34 cellular contexts compared by ENCODE assay signal in genomic region chr5:59061377-59061776, GRCh38.
A peak's percentile ranks its signal among the peaks of the same experiment; 100 is the strongest.
DNase-seq lines count a peak whose midpoint lies in the region; ATAC-seq and TF ChIP-seq lines count a peak whose summit lies in the region.
"Had no signal": no experiment of that assay in that cellular context is flagged by ENCODE, and none has a peak within 500 bp of the region (broad histone marks: within the 10 kb centered on the region; RNA-seq: fewer than 3 reads in every experiment).

No MANE protein-coding gene starts in this region.

- H3K9me3 ChIP-seq in PC-9 (ENCODE audit: insufficient read depth, low read depth) = no peaks in the 10 kb centered on the region
- H3K9me3 ChIP-seq: esophagus muscularis mucosa, gastrocnemius medialis, Peyer's patch, stomach, thyroid gland had no signal

- CTCF ChIA-PET in PC-9 (lab: Charles Lee) = no interaction called here

- peaks cover 8% of the 10 kb centered on the region for H3K36me3 Mint-ChIP-seq in type B pancreatic cell
- H3K36me3 Mint-ChIP-seq: activated naive CD8-positive, alpha-beta T cell; naive thymus-derived CD8-positive, alpha-beta T cell had no signal

- BruUV-seq in PC-9 (replicated peaks; lab: Mats Ljungman, UMichigan) = no TSS peak

- H3K4me3 Mint-ChIP-seq in type B pancreatic cell = no peak overlapping the region
- H3K4me3 Mint-ChIP-seq: activated CD8-positive, alpha-beta T cell treated with anti-CD3 and anti-CD28 coated beads for 36 hours; activated naive CD8-positive, alpha-beta T cell; CD4-positive, alpha-beta T cell; H9; naive thymus-derived CD8-positive, alpha-beta T cell had no signal

- 0 out of 2 replicates have a peak, but pooled peaks cover 3% of the 10 kb centered on the region for H4K20me1 ChIP-seq in PC-9 (ENCODE audit: insufficient read depth)

- DNase-seq in NCI-H1417 (lab: John Stamatoyannopoulos, UW) (peak in 2 of 3 experiments; percentile 2 to 32), NCI-H1417 treated with DMSO at 0.1 percent for 48 hours (lab: John Stamatoyannopoulos, UW) (no peak), PC-9 (no peak), type B pancreatic cell (ENCODE audit: extremely low spot score, unreplicated experiment) (no peak), NCI-H524 treated with DMSO at 0.1 percent for 48 hours (lab: John Stamatoyannopoulos, UW) (no peak), NCI-H2029 treated with DMSO at 0.1 percent for 48 hours (lab: John Stamatoyannopoulos, UW) (no peak), DMS 273 treated with DMSO at 0.1 percent for 48 hours (lab: John Stamatoyannopoulos, UW) (no peak)
- DNase-seq: 8988T; activated CD4-positive, CD25-positive, alpha-beta regulatory T cell treated with anti-CD3 and anti-CD28 coated beads, Interleukin-2, amount 50 U/mL, for 72 hours; activated CD8-positive, alpha-beta T cell treated with anti-CD3 and anti-CD28 coated beads for 36 hours; caudate nucleus; CD4-positive, alpha-beta T cell; DMS79; gastrocnemius medialis; H9; hippocampal formation; islet precursor cell; left ventricle myocardium superior; midbrain; MM.1S; naive thymus-derived CD8-positive, alpha-beta T cell; NCI-H1436; NCI-H2107; NCI-H510A; Peyer's patch; stimulated activated CD8-positive, alpha-beta memory T cell treated with anti-CD3 and anti-CD28 coated beads, Interleukin-4, amount 100 ng/mL, for 48 hours; stomach; thyroid gland had no signal

- H3F3A ChIP-seq in PC-9 (ENCODE audit: insufficient read depth, low read depth) = peaks cover 16% of the 10 kb centered on the region; the same call in 1 of the 2 replicates

- intact Hi-C loops in PC-9 (cut with micrococcal nuclease; ENCODE audit: unreplicated experiment) = no loop called here

- no peak overlapping the region for H3K27ac ChIP-seq in PC-9
- H3K27ac ChIP-seq: esophagus muscularis mucosa, KMS-11, Peyer's patch, skin epidermis, stomach, thyroid gland had no signal

- no peak overlapping the region for H3K4me3 ChIP-seq in PC-9
- H3K4me3 ChIP-seq: esophagus muscularis mucosa, gastrocnemius medialis, Peyer's patch, skin epidermis, stomach, thyroid gland had no signal

- TF ChIP-seq CTCF in PC-9 (conservative IDR thresholded peaks at IDR 0.05) (no peak), type B pancreatic cell (conservative IDR thresholded peaks at IDR 0.05) (no peak)

- no peak overlapping the region for H2AFZ ChIP-seq in PC-9

- H3K9me2 ChIP-seq in PC-9 (ENCODE audit: insufficient read depth) = no peaks in the 10 kb centered on the region

- peak overlapping the region; percentile 55 for H3K27ac Mint-ChIP-seq in type B pancreatic cell
- H3K27ac Mint-ChIP-seq: activated CD8-positive, alpha-beta T cell treated with anti-CD3 and anti-CD28 coated beads for 36 hours; activated naive CD8-positive, alpha-beta T cell; activated T-helper 2 cell treated with anti-CD3 and anti-CD28 coated beads, Interferon-gamma antibody, Interleukin-2, Interleukin-4, amounts not matched to agents 10 μg/mL and 5 μg/mL and 100 μg/mL, durations not matched to agents 14 hours and 24 hours and 36 hours; CD4-positive, alpha-beta T cell; H9; naive thymus-derived CD8-positive, alpha-beta T cell had no signal

- H3K36me3 ChIP-seq in PC-9 (ENCODE audit: low read depth) = no peaks in the 10 kb centered on the region
- H3K36me3 ChIP-seq: esophagus muscularis mucosa, Peyer's patch, thyroid gland had no signal

- H3K4me1 Mint-ChIP-seq in type B pancreatic cell (ENCODE audit: unreplicated experiment) = peaks cover 25% of the 10 kb centered on the region

- H3K27me3 ChIP-seq in PC-9 (ENCODE audit: insufficient read depth, low read depth) = no peaks in the 10 kb centered on the region
- H3K27me3 ChIP-seq: esophagus muscularis mucosa, gastrocnemius medialis, Peyer's patch, stomach, thyroid gland had no signal

- peak; percentile 20 for ATAC-seq in esophagus mucosa
- ATAC-seq: activated CD8-positive, alpha-beta T cell treated with anti-CD3 and anti-CD28 coated beads for 36 hours; gastrocnemius medialis; left ventricle myocardium superior; naive thymus-derived CD8-positive, alpha-beta T cell had no signal

- H3K79me2 ChIP-seq in PC-9 (ENCODE audit: low read depth) = no peaks in the 10 kb centered on the region

- peaks cover 10% of the 10 kb centered on the region for H3K9me3 Mint-ChIP-seq in type B pancreatic cell
- H3K9me3 Mint-ChIP-seq: CD4-positive, alpha-beta T cell; H9 had no signal

- POLR2A ChIA-PET in PC-9 (lab: Charles Lee; ENCODE audit: unreplicated experiment) = no interaction called here

- peak overlapping the region; percentile 35 for H3K4me2 ChIP-seq in PC-9
- H3K4me2 ChIP-seq: KMS-11 had no signal

- H3K27me3 Mint-ChIP-seq in type B pancreatic cell = peaks cover 8% of the 10 kb centered on the region
- H3K27me3 Mint-ChIP-seq: activated naive CD8-positive, alpha-beta T cell; CD4-positive, alpha-beta T cell had no signal

- H3K4me1 ChIP-seq in PC-9 (replicated peaks; ENCODE audit: insufficient read depth) = peaks cover 42% of the 10 kb centered on the region
- H3K4me1 ChIP-seq: Peyer's patch, thyroid gland had no signal

Comparison
In these comparisons a context has a peak if more than half of its experiments do, and no peak if none do; other contexts are left out.
1. DNase-seq: peak in NCI-H1417 (2 of 3); none in NCI-H1417 treated with DMSO at 0.1 percent for 48 hours (single experiment), PC-9 (0 of 2), type B pancreatic cell (single experiment), NCI-H524 treated with DMSO at 0.1 percent for 48 hours (single experiment), NCI-H2029 treated with DMSO at 0.1 percent for 48 hours (single experiment) and DMS 273 treated with DMSO at 0.1 percent for 48 hours (single experiment).